Comparison of ENCODE assay signal across 21 cellular contexts in genomic region chr7:77746164-77746823, GRCh38. TPM values are rescaled to one million over a fixed set of nuclear protein-coding genes. Genes with fewer than 3 reads are reported as not detected.
A peak's percentile ranks its signal among the peaks of the same experiment; 100 is the strongest.
DNase-seq lines count a peak whose midpoint lies in the region; ATAC-seq, FAIRE-seq and TF ChIP-seq lines count a peak whose summit lies in the region.
"Had no signal": no experiment of that assay in that cellular context is flagged by ENCODE, and none has a peak within 500 bp of the region (broad histone marks: within the 10 kb centered on the region; RNA-seq: fewer than 3 reads in every experiment).

No MANE protein-coding gene starts in this region.

- TF ChIP-seq CTCF in glutamatergic neuron (IDR thresholded peaks at IDR 0.05; ENCODE audit: partially characterized antibody, unreplicated experiment) (no peak), A673 (conservative IDR thresholded peaks at IDR 0.05; ENCODE audit: low read depth, low read length) (no peak)

- H3K4me1 Mint-ChIP-seq in T-cell (peaks cover 46 to 50% (median 48%) of the 10 kb centered on the region in 3 donors), glutamatergic neuron (ENCODE audit: low read depth, unreplicated experiment) (peaks cover 7% of the 10 kb centered on the region)

- H3K9me3 Mint-ChIP-seq in T-cell, result no peaks in the 10 kb centered on the region
- peaks cover 4% of the 10 kb centered on the region for H3K9me3 Mint-ChIP-seq in glutamatergic neuron (ENCODE audit: unreplicated experiment)

- H3K27ac Mint-ChIP-seq in T-cell (peak overlapping the region; percentile 5 to 60), glutamatergic neuron (ENCODE audit: unreplicated experiment) (peak overlapping the region; percentile 55)

- H3K4me3 Mint-ChIP-seq in T-cell (no peak overlapping the region), glutamatergic neuron (ENCODE audit: unreplicated experiment) (no peak overlapping the region)

- H3K27ac ChIP-seq in small intestine (ENCODE audit: low read depth in 1 of 2, low read length in 1 of 2), result no peak overlapping the region
- H3K27ac ChIP-seq in A673 (ENCODE audit: low read depth, low read length, poor library complexity, severe bottlenecking), result no peak overlapping the region
- H3K27ac ChIP-seq: 22Rv1 had no signal

- DNase-seq in NCI-H82 (lab: John Stamatoyannopoulos, UW) (peak; percentile 10), NCI-H82 treated with DMSO at 0.1 percent for 48 hours (lab: John Stamatoyannopoulos, UW; ENCODE audit: unreplicated experiment) (no peak), T-cell (no peak), glutamatergic neuron (no peak), small intestine (peak; percentile 62), A673 (ENCODE audit: low spot score) (no peak), AG08395 (ENCODE audit: low spot score) (no peak)
- DNase-seq: COR-L47; DMS153; EL; Karpas-422; MG63; NCI-H1092 treated with DMSO at 0.1 percent for 48 hours; NCI-H1694 treated with DMSO at 0.1 percent for 48 hours; NCI-H526 treated with DMSO at 0.1 percent for 48 hours; NK-92 treated with Interleukin-12 subunit alpha and Interleukin-12 subunit beta, amount 100 ng/mL, for 24 hours; RPMI8226; SIG-M5 had no signal

- H3K4me3 ChIP-seq in small intestine (ENCODE audit: low read depth in 1 of 2, low read length in 2 of 2), result no peak overlapping the region
- no peak overlapping the region for H3K4me3 ChIP-seq in A673 (ENCODE audit: low read depth, low read length, poor library complexity, severe bottlenecking)
- H3K4me3 ChIP-seq: MG63 had no signal

- 67 to 89% (median 80%) methylated on average over 6 of the region's 6 CpGs for WGBS in small intestine, 3 donors

- FAIRE-seq in small intestine (lab: Jason Lieb, UNC), result no peak
- FAIRE-seq: H54 had no signal

- H3K27me3 ChIP-seq in small intestine (ENCODE audit: control insufficient read depth in 2 of 2, insufficient read depth in 2 of 2, low read length in 2 of 2) (no peaks in the 10 kb centered on the region), A673 (replicated peaks; ENCODE audit: insufficient read depth, low read depth, low read length, poor library complexity) (no peaks in the 10 kb centered on the region)
- H3K27me3 ChIP-seq: MG63 had no signal

- POLR2A ChIA-PET in T-cell (lab: Charles Lee) (no interaction called here), A673 (lab: Charles Lee; ENCODE audit: low non-redundant PET) (no interaction called here)

- ATAC-seq in T-cell (replicated peaks in 1 of 4), result no peak
- no peak for ATAC-seq in GM21737 (IDR thresholded peaks at IDR 0.05; ENCODE audit: unreplicated experiment)

- CTCF ChIA-PET in T-cell (lab: Charles Lee) (interaction anchor here (0.6 to 2.5 kb wide), 5 partner anchors 11 to 203 kb away, joined by 3 to 10 read pairs (median 3); no protein-coding TSS in a partner anchor), A673 (lab: Charles Lee) (no interaction called here)

- H3K4me1 ChIP-seq in small intestine (ENCODE audit: control insufficient read depth in 2 of 2, insufficient read depth in 1 of 2, low read depth in 1 of 2, low read length in 1 of 2) (peaks cover 0 to 3% of the 10 kb centered on the region in 2 donors), A673 (ENCODE audit: insufficient read depth, low read length, poor library complexity, severe bottlenecking) (peaks cover 7% of the 10 kb centered on the region)

- H3K36me3 ChIP-seq in small intestine (ENCODE audit: control insufficient read depth in 2 of 2, insufficient read depth in 2 of 2, low read length in 2 of 2) (peaks cover 0 to 4% of the 10 kb centered on the region in 2 donors), A673 (ENCODE audit: insufficient read depth, low read length, poor library complexity, severe bottlenecking) (peaks cover 9% of the 10 kb centered on the region)
- H3K36me3 ChIP-seq: MG63 had no signal

- H3K27me3 Mint-ChIP-seq in T-cell, result no peaks in the 10 kb centered on the region
- peaks cover 3% of the 10 kb centered on the region for H3K27me3 Mint-ChIP-seq in glutamatergic neuron (ENCODE audit: unreplicated experiment)

- no peaks in the 10 kb centered on the region for H3K9me3 ChIP-seq in small intestine (ENCODE audit: control insufficient read depth, low read depth)
- H3K9me3 ChIP-seq in A673 (ENCODE audit: low read depth, low read length, poor library complexity, severe bottlenecking), result no peaks in the 10 kb centered on the region
- H3K9me3 ChIP-seq: MG63 had no signal

- H3K36me3 Mint-ChIP-seq in T-cell (peaks cover 36% of the 10 kb centered on the region), glutamatergic neuron (ENCODE audit: unreplicated experiment) (peaks cover 9% of the 10 kb centered on the region)

- intact Hi-C loops in A673 (cut with micrococcal nuclease; ENCODE audit: unreplicated experiment), result no loop called here

- BruUV-seq in A673 (replicated peaks; lab: Mats Ljungman, UMichigan), result no TSS peak

RNA-seq across cellular contexts. Expression of gene RSBN1L, which starts 50.0 kb away (rescaled TPM):
- total RNA-seq in T-cell (10 to 100 TPM; 27.1 to 35.9 (median 32.4) TPM), glutamatergic neuron (ENCODE audit: unreplicated experiment) (27.0 TPM), A673 (2021) (22.4 and 23.2 TPM in 2 replicates)
- polyA plus RNA-seq in small intestine, result 1 to 10 TPM; 6.4 to 8.3 (median 6.5) TPM

RNA-seq across cellular contexts. Expression of gene TMEM60, which starts 51.9 kb away (rescaled TPM):
- total RNA-seq in T-cell (10 to 100 TPM in 3 of 5 donors, 1 to 10 TPM in 2; 3.6 to 13.0 (median 10.6) TPM), glutamatergic neuron (ENCODE audit: unreplicated experiment) (18.9 TPM), A673 (2021) (13.4 and 14.8 TPM in 2 replicates)
- 10 to 100 TPM; 12.3 to 19.2 (median 15.1) TPM for polyA plus RNA-seq in small intestine

RNA-seq across cellular contexts. Expression of gene PHTF2, which starts 52.3 kb away (rescaled TPM):
- 10 to 100 TPM; 19.7 to 35.8 (median 28.0) TPM for total RNA-seq in T-cell
- total RNA-seq in glutamatergic neuron (ENCODE audit: unreplicated experiment), result 15.1 TPM
- polyA plus RNA-seq in small intestine, result 1 to 10 TPM; 1.8 to 3.5 (median 1.9) TPM
- total RNA-seq in A673 (2021), result 34.4 and 36.6 TPM in 2 replicates

Comparison
In these comparisons a context has a peak if more than half of its experiments do, and no peak if none do; other contexts are left out.
1. DNase-seq: peak in NCI-H82 (single experiment) and small intestine (single experiment); none in NCI-H82 treated with DMSO at 0.1 percent for 48 hours (single experiment), T-cell (0 of 34), glutamatergic neuron (single experiment), A673 (single experiment) and AG08395 (single experiment).